Comparison of ENCODE assay signal across 30 cellular contexts in the genomic region with DNA sequence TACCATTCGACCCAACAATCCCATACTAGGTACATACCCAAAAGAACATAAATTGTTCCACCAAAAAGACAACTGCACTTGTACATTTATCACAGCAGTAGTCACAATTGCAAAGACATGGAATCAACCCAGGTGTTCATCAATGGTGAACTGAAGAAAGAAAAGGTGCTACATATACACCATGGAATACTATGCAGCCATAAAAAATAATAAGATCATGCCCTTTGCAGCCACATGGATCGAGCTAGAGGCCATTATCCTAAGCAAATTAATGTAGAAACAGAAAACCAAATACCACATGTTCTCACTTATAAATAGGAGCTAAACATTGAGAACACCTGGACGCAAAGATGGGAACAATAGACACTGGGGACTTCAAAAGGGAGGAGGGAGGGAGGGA.
"Had no signal": no experiment of that assay in that cellular context is flagged by ENCODE, and none has a peak within 500 bp of the region (broad histone marks: within the 10 kb centered on the region; RNA-seq: fewer than 3 reads in every experiment).

No MANE protein-coding gene starts in this region.

- H3K27me3 ChIP-seq: ascending aorta, breast epithelium, cardiac muscle cell, colonic mucosa, esophagus muscularis mucosa, foreskin keratinocyte, gastrocnemius medialis, heart left ventricle had no signal

- H3K27me3 Mint-ChIP-seq: activated CD8-positive, alpha-beta T cell treated with anti-CD3 and anti-CD28 coated beads for 36 hours; activated naive CD4-positive, alpha-beta T cell treated with anti-CD3 and anti-CD28 coated beads, Interleukin-2, amount 50 U/mL, for 24 hours; activated naive CD8-positive, alpha-beta T cell treated with anti-CD3 and anti-CD28 coated beads, Interleukin-2, amount 10 ng/mL, durations not matched to agents 7 days and 5 days; activated T-helper 17 cell treated with anti-CD3 and anti-CD28 coated beads, Interleukin-2, amount 50 U/mL, for 72 hours; brain had no signal

- H3K4me1 Mint-ChIP-seq: activated naive CD4-positive, alpha-beta T cell treated with anti-CD3 and anti-CD28 coated beads, Interleukin-2, amount 50 U/mL, for 24 hours; activated naive CD8-positive, alpha-beta T cell treated with anti-CD3 and anti-CD28 coated beads, Interleukin-2, amount 10 ng/mL, durations not matched to agents 7 days and 5 days; activated T-helper 17 cell treated with anti-CD3 and anti-CD28 coated beads, Interleukin-2, amount 50 U/mL, for 72 hours had no signal

- DNase-seq: activated B cell treated with CpG ODN at 0.5 μM for 24 hours; activated CD4-positive, alpha-beta T cell treated with anti-CD3 and anti-CD28 coated beads for 48 hours; activated CD4-positive, alpha-beta T cell treated with anti-CD3 and anti-CD28 coated beads, Interleukin-2, amount 50 U/mL, for 1 hour; activated CD4-positive, alpha-beta T cell treated with anti-CD3 and anti-CD28 coated beads, Interleukin-2, amount 50 U/mL, for 48 hours; activated CD8-positive, alpha-beta memory T cell treated with anti-CD3 and anti-CD28 coated beads for 24 hours; activated CD8-positive, alpha-beta T cell treated with anti-CD3 and anti-CD28 coated beads for 36 hours; activated effector memory CD4-positive, alpha-beta T cell treated with Interleukin-2 at 50 U/mL for 16 hours; activated gamma-delta T cell treated with Interleukin-2 at 50 U/mL for 16 hours; activated naive CD4-positive, alpha-beta T cell treated with Interleukin-2 at 50 U/mL for 16 hours; activated naive CD8-positive, alpha-beta T cell treated with anti-CD3 and anti-CD28 coated beads, Interleukin-2, amount 10 ng/mL, durations not matched to agents 7 days and 5 days; activated T-cell treated with anti-CD3 and anti-CD28 coated beads, Interleukin-2, amount 50 U/mL, for 4 hours; central memory CD4-positive, alpha-beta T cell; cerebellar nuclear complex; colonic mucosa; effector CD8-positive, alpha-beta T cell; foreskin keratinocyte; gastrocnemius medialis; glutamatergic neuron; heart left ventricle; T-helper 9 cell; WERI-Rb-1 had no signal

- H3K4me3 Mint-ChIP-seq: activated B cell treated with CpG ODN at 0.5 μM for 24 hours; activated CD8-positive, alpha-beta T cell treated with anti-CD3 and anti-CD28 coated beads for 36 hours; activated naive CD4-positive, alpha-beta T cell treated with anti-CD3 and anti-CD28 coated beads, Interleukin-2, amount 50 U/mL, for 24 hours; activated naive CD8-positive, alpha-beta T cell treated with anti-CD3 and anti-CD28 coated beads, Interleukin-2, amount 10 ng/mL, durations not matched to agents 7 days and 5 days; activated T-cell treated with anti-CD3 and anti-CD28 coated beads, Interleukin-2, amount 50 U/mL, for 4 hours; activated T-helper 17 cell treated with anti-CD3 and anti-CD28 coated beads, Interleukin-2, amount 50 U/mL, for 72 hours; brain; T-helper 1 cell treated with Interleukin-12 subunit alpha and Interleukin-12 subunit beta and Interleukin-4 antibody, amounts not matched to agents 30 μg/mL and 1 μg/mL, for 36 hours had no signal

- H3K9me3 ChIP-seq: ascending aorta, breast epithelium, colonic mucosa, esophagus muscularis mucosa, gastrocnemius medialis had no signal

- H3K9me3 Mint-ChIP-seq: activated B cell treated with CpG ODN at 0.5 μM for 24 hours; activated CD8-positive, alpha-beta T cell treated with anti-CD3 and anti-CD28 coated beads for 36 hours; activated naive CD4-positive, alpha-beta T cell treated with anti-CD3 and anti-CD28 coated beads, Interleukin-2, amount 50 U/mL, for 24 hours; activated naive CD8-positive, alpha-beta T cell treated with anti-CD3 and anti-CD28 coated beads, Interleukin-2, amount 10 ng/mL, durations not matched to agents 7 days and 5 days; activated T-cell treated with anti-CD3 and anti-CD28 coated beads, Interleukin-2, amount 50 U/mL, for 4 hours; activated T-helper 17 cell treated with anti-CD3 and anti-CD28 coated beads, Interleukin-2, amount 50 U/mL, for 72 hours; T-helper 1 cell treated with Interleukin-12 subunit alpha and Interleukin-12 subunit beta and Interleukin-4 antibody, amounts not matched to agents 30 μg/mL and 1 μg/mL, for 36 hours had no signal

- H3K36me3 ChIP-seq: ascending aorta, breast epithelium, cardiac muscle cell, colonic mucosa, esophagus muscularis mucosa, gastrocnemius medialis, heart left ventricle, WERI-Rb-1 had no signal

- H3K27ac ChIP-seq: ascending aorta, breast epithelium, colonic mucosa, esophagus muscularis mucosa, foreskin keratinocyte, gastrocnemius medialis, heart left ventricle, WERI-Rb-1 had no signal

- H3K27ac Mint-ChIP-seq: activated B cell treated with CpG ODN at 0.5 μM for 24 hours; activated CD8-positive, alpha-beta T cell treated with anti-CD3 and anti-CD28 coated beads for 36 hours; activated naive CD4-positive, alpha-beta T cell treated with anti-CD3 and anti-CD28 coated beads, Interleukin-2, amount 50 U/mL, for 24 hours; activated naive CD8-positive, alpha-beta T cell treated with anti-CD3 and anti-CD28 coated beads, Interleukin-2, amount 10 ng/mL, durations not matched to agents 7 days and 5 days; activated T-helper 17 cell treated with anti-CD3 and anti-CD28 coated beads, Interleukin-2, amount 50 U/mL, for 72 hours; T-helper 1 cell treated with Interleukin-12 subunit alpha and Interleukin-12 subunit beta and Interleukin-4 antibody, amounts not matched to agents 30 μg/mL and 1 μg/mL, for 36 hours had no signal

- H3K36me3 Mint-ChIP-seq: activated naive CD4-positive, alpha-beta T cell treated with anti-CD3 and anti-CD28 coated beads, Interleukin-2, amount 50 U/mL, for 24 hours; activated naive CD8-positive, alpha-beta T cell treated with anti-CD3 and anti-CD28 coated beads, Interleukin-2, amount 10 ng/mL, durations not matched to agents 7 days and 5 days; brain had no signal

- ATAC-seq: activated CD4-positive, CD25-positive, alpha-beta regulatory T cell treated with anti-CD3 and anti-CD28 coated beads, Interleukin-2, amount 50 U/mL, for 24 hours; activated CD8-positive, alpha-beta T cell treated with anti-CD3 and anti-CD28 coated beads for 36 hours; activated T-cell treated with anti-CD3 and anti-CD28 coated beads, Interleukin-2, amount 50 U/mL, for 4 hours; activated T-helper 17 cell treated with anti-CD3 and anti-CD28 coated beads, Interleukin-2, amount 50 U/mL, for 72 hours; foreskin keratinocyte; gastrocnemius medialis; heart left ventricle had no signal

- H3K4me3 ChIP-seq: ascending aorta, breast epithelium, cardiac muscle cell, colonic mucosa, esophagus muscularis mucosa, gastrocnemius medialis, heart left ventricle had no signal

- H3K4me1 ChIP-seq: ascending aorta, breast epithelium, colonic mucosa, esophagus muscularis mucosa, foreskin keratinocyte, gastrocnemius medialis had no signal
